1 cellular context compared by ENCODE assay signal in genomic region chr9:95779597-95779996, GRCh38.
TF ChIP-seq lines count a peak whose summit lies in the region.

No MANE protein-coding gene starts in this region.

TF ChIP-seq in HEK293, 187 proteins besides CTCF, POLR2A, EP300 and RAD21 (continued from another document):
- peak; percentile 83; the same call in 1 of the 2 replicates for TF ChIP-seq ZNF394 (tag by site-specific recombination; IDR thresholded peaks at IDR 0.05; ENCODE audit: borderline replicate concordance)
- TF ChIP-seq ZNF560 (tag by site-specific recombination; IDR thresholded peaks at IDR 0.05; ENCODE audit: borderline replicate concordance) = 0 out of 2 replicates have a peak, but pooled peaks have one; percentile 31
- TF ChIP-seq ZNF530 (tag by site-specific recombination; IDR thresholded peaks at IDR 0.05; ENCODE audit: low read depth) = peak; percentile 29; the same call in 1 of the 2 replicates
